ENCODE assay signal across 13 cellular contexts in genomic region chr11:69293087-69293486, GRCh38. TPM values are rescaled to one million over a fixed set of nuclear protein-coding genes. Genes with fewer than 3 reads are reported as not detected.
DNase-seq lines count a peak whose midpoint lies in the region; ATAC-seq and TF ChIP-seq lines count a peak whose summit lies in the region.
"Had no signal": no experiment of that assay in that cellular context is flagged by ENCODE, and none has a peak within 500 bp of the region (broad histone marks: within the 10 kb centered on the region; RNA-seq: fewer than 3 reads in every experiment).

No MANE protein-coding gene starts in this region.

- no peaks in the 10 kb centered on the region for H3K36me3 Mint-ChIP-seq in chondrocyte (ENCODE audit: low read depth)
- H3K36me3 Mint-ChIP-seq: activated naive CD4-positive, alpha-beta T cell treated with anti-CD3 and anti-CD28 coated beads, Interleukin-2, amount 50 U/mL, for 24 hours had no signal

- peak; percentile 45 for DNase-seq in HT-29 (ENCODE audit: low spot score)
- DNase-seq in chondrocyte (ENCODE audit: low spot score): peak; percentile 59
- no peak for DNase-seq in WERI-Rb-1
- no peak for DNase-seq in anterior cingulate cortex (lab: John Stamatoyannopoulos, UW)
- DNase-seq: DMS79, NCI-H2029 treated with DMSO at 0.1 percent for 48 hours had no signal

- TF ChIP-seq CTCF in chondrocyte (IDR thresholded peaks at IDR 0.05) (no peak), WERI-Rb-1 (IDR thresholded peaks at IDR 0.05; ENCODE audit: low read depth, low read length) (no peak)

- H3K27me3 ChIP-seq in BLaER1: no peaks in the 10 kb centered on the region
- H3K27me3 ChIP-seq in mucosa of rectum (ENCODE audit: control insufficient read depth in 2 of 2, insufficient read depth in 2 of 2, low read length in 2 of 2): no peaks in the 10 kb centered on the region
- peaks cover 61% of the 10 kb centered on the region for H3K27me3 ChIP-seq in WERI-Rb-1 (ENCODE audit: insufficient read depth, low read depth, severe bottlenecking)
- H3K27me3 ChIP-seq: Peyer's patch had no signal

- H3K27me3 Mint-ChIP-seq in chondrocyte (ENCODE audit: low read depth): peaks cover 3% of the 10 kb centered on the region
- H3K27me3 Mint-ChIP-seq: activated naive CD4-positive, alpha-beta T cell treated with anti-CD3 and anti-CD28 coated beads, Interleukin-2, amount 50 U/mL, for 24 hours had no signal

- H3K4me1 ChIP-seq in BLaER1 (peaks cover 56% of the 10 kb centered on the region), mucosa of rectum (ENCODE audit: control insufficient read depth in 2 of 2, insufficient read depth in 2 of 2, low read length in 2 of 2) (peaks cover 67 to 68% of the 10 kb centered on the region in 2 donors)

- no peak overlapping the region for H3K9ac ChIP-seq in BLaER1
- H3K9ac ChIP-seq in mucosa of rectum (ENCODE audit: low read depth in 1 of 2, low read length in 2 of 2): peak overlapping the region in 1 of 2 donors; percentile 39

- H3K27ac Mint-ChIP-seq in chondrocyte (ENCODE audit: unreplicated experiment): no peak overlapping the region
- H3K27ac Mint-ChIP-seq: natural killer cell had no signal

- H3K9me3 ChIP-seq in BLaER1 (no peaks in the 10 kb centered on the region), mucosa of rectum (ENCODE audit: control insufficient read depth in 2 of 2, low read length in 2 of 2) (no peaks in the 10 kb centered on the region), WERI-Rb-1 (ENCODE audit: severe bottlenecking) (peaks cover 4% of the 10 kb centered on the region)
- H3K9me3 ChIP-seq: Peyer's patch had no signal

- H3K36me3 ChIP-seq in BLaER1 (no peaks in the 10 kb centered on the region), mucosa of rectum (ENCODE audit: control insufficient read depth in 2 of 2, insufficient read depth in 2 of 2, low read length in 2 of 2) (no peaks in the 10 kb centered on the region), WERI-Rb-1 (no peaks in the 10 kb centered on the region)
- H3K36me3 ChIP-seq: Peyer's patch had no signal

- H3K4me3 ChIP-seq in BLaER1: no peak overlapping the region
- H3K4me3 ChIP-seq in mucosa of rectum (ENCODE audit: low read length in 2 of 2): no peak overlapping the region
- H3K4me3 ChIP-seq in WERI-Rb-1 (ENCODE audit: low read depth, low read length): no peak overlapping the region
- H3K4me3 ChIP-seq: Peyer's patch had no signal

- H3K4me3 Mint-ChIP-seq in chondrocyte (ENCODE audit: unreplicated experiment): no peak overlapping the region
- H3K4me3 Mint-ChIP-seq: activated naive CD4-positive, alpha-beta T cell treated with anti-CD3 and anti-CD28 coated beads, Interleukin-2, amount 50 U/mL, for 24 hours; natural killer cell had no signal

- H4K20me1 ChIP-seq in BLaER1: peaks cover 5% of the 10 kb centered on the region; the same call in 1 of the 2 replicates

- no peak for ATAC-seq in HG03571 (IDR thresholded peaks at IDR 0.05; ENCODE audit: unreplicated experiment)
- ATAC-seq in GM18520 (IDR thresholded peaks at IDR 0.05; ENCODE audit: unreplicated experiment): no peak
- ATAC-seq: natural killer cell had no signal

- H3K4me1 Mint-ChIP-seq in chondrocyte (ENCODE audit: low read depth): peaks cover 23% of the 10 kb centered on the region

- H3K27ac ChIP-seq in BLaER1 (no peak overlapping the region), mucosa of rectum (ENCODE audit: low read depth in 2 of 2, low read length in 2 of 2) (peak overlapping the region; percentile 72 to 78), WERI-Rb-1 (no peak overlapping the region)

- peak overlapping the region; percentile 12 for H3K4me2 ChIP-seq in BLaER1

- H3K9me3 Mint-ChIP-seq in chondrocyte (ENCODE audit: low read depth): peaks cover 2% of the 10 kb centered on the region
- H3K9me3 Mint-ChIP-seq: activated naive CD4-positive, alpha-beta T cell treated with anti-CD3 and anti-CD28 coated beads, Interleukin-2, amount 50 U/mL, for 24 hours; natural killer cell had no signal

RNA-seq across cellular contexts. Expression of gene MYEOV, which starts 0.9 kb away (rescaled TPM):
- total RNA-seq in HT-29 (2014; rRNA removed; shearing (Covaris generic)): 97.2 and 98.4 TPM in 2 replicates
- 0.87 TPM in 1 of 3 replicates, not detected in the others for total RNA-seq in chondrocyte

Comparison
In these comparisons a context has a peak if more than half of its experiments do, and no peak if none do; other contexts are left out.
1. H3K27ac ChIP-seq: peak in mucosa of rectum (2 of 2); none in BLaER1 (single experiment) and WERI-Rb-1 (single experiment).
2. DNase-seq: peak in HT-29 (single experiment) and chondrocyte (single experiment); none in WERI-Rb-1 (single experiment) and anterior cingulate cortex (0 of 58).
3. RNA of gene MYEOV, which starts 0.9 kb away (total RNA-seq): 97.2 to 98.4 TPM in HT-29; 0.87 TPM in chondrocyte; every median in the first group is over 10 times any median in the second.